ENCODE assay signal across 28 cellular contexts in genomic region chr10:61828788-61829187, GRCh38.
"Had no signal": no experiment of that assay in that cellular context is flagged by ENCODE, and none has a peak within 500 bp of the region (broad histone marks: within the 10 kb centered on the region; RNA-seq: fewer than 3 reads in every experiment).

No MANE protein-coding gene starts in this region.

- DNase-seq: natural killer cell; occipital lobe; ovary; posterior cingulate gyrus; psoas muscle; right cardiac atrium; spleen; stimulated activated CD4-positive, alpha-beta T cell treated with anti-CD3 and anti-CD28 coated beads, Interleukin-12 subunit alpha, Interleukin-12 subunit beta, amount 100 ng/mL, for 4 hours; stimulated activated CD4-positive, alpha-beta T cell treated with anti-CD3 and anti-CD28 coated beads, Interleukin-1b, Interleukin-23, amount 100 ng/mL, for 48 hours; stimulated activated CD4-positive, alpha-beta T cell treated with anti-CD3 and anti-CD28 coated beads, Interleukin-4, amount 100 ng/mL, for 1 hour; stimulated activated CD4-positive, alpha-beta T cell treated with anti-CD3 and anti-CD28 coated beads, Interleukin-4, amount 100 ng/mL, for 4 hours; stimulated activated CD8-positive, alpha-beta memory T cell treated with anti-CD3 and anti-CD28 coated beads, Interleukin-4, amount 100 ng/mL, for 48 hours; stimulated activated naive CD4-positive, alpha-beta T cell; stimulated activated naive CD8-positive, alpha-beta T cell treated with anti-CD3 and anti-CD28 coated beads, Interleukin-15, amount 100 ng/mL, for 72 hours; stimulated activated naive CD8-positive, alpha-beta T cell treated with anti-CD3 and anti-CD28 coated beads, Interleukin-15, Interleukin-2, amounts not matched to agents 100 U/mL and 50 U/mL, for 24 hours; substantia nigra; testis; tibial artery; transverse colon; upper lobe of right lung; uterus had no signal

- H3K9ac ChIP-seq: neural progenitor cell, parathyroid adenoma had no signal

- H2AFZ ChIP-seq: neural progenitor cell, parathyroid adenoma had no signal

- H3K4me3 ChIP-seq: neural progenitor cell, ovary, psoas muscle, skin epidermis, smooth muscle cell, spleen, suprapubic skin, testis, tibial artery, transverse colon, upper lobe of right lung, uterus had no signal

- H3K27ac ChIP-seq: neural progenitor cell, ovary, parathyroid adenoma, psoas muscle, skin epidermis, spleen, suprapubic skin, testis, tibial artery, transverse colon, upper lobe of right lung, uterus had no signal

- ATAC-seq: natural killer cell; psoas muscle; right cardiac atrium; sciatic nerve; stimulated activated memory B cell treated with anti-CD40 and anti-IgM and Interleukin-4, amounts not matched to agents 10 μg/mL and 1 μg/mL and 100 μg/mL, for 72 hours; stimulated activated naive CD8-positive, alpha-beta T cell treated with anti-CD3 and anti-CD28 coated beads, Interleukin-15, amount 100 ng/mL, for 72 hours; stimulated activated naive CD8-positive, alpha-beta T cell treated with anti-CD3 and anti-CD28 coated beads, Interleukin-15, Interleukin-2, amounts not matched to agents 100 U/mL and 50 U/mL, for 24 hours had no signal

- H3K36me3 ChIP-seq: neural progenitor cell, ovary, spleen, suprapubic skin, tibial artery, transverse colon, upper lobe of right lung, uterus had no signal

- H3K79me2 ChIP-seq: parathyroid adenoma had no signal

- H3K27me3 ChIP-seq: neural progenitor cell, ovary, spleen, suprapubic skin, testis, tibial artery, transverse colon, upper lobe of right lung, uterus had no signal

- H3K4me1 ChIP-seq: parathyroid adenoma, psoas muscle, spleen, suprapubic skin, transverse colon, uterus had no signal

- H3K4me2 ChIP-seq: neural progenitor cell, smooth muscle cell had no signal

- H3K9me3 ChIP-seq: ovary, psoas muscle, spleen, suprapubic skin, testis, tibial artery, transverse colon, upper lobe of right lung, uterus had no signal
